Comparison of ENCODE assay signal across 11 cellular contexts in the genomic region with DNA sequence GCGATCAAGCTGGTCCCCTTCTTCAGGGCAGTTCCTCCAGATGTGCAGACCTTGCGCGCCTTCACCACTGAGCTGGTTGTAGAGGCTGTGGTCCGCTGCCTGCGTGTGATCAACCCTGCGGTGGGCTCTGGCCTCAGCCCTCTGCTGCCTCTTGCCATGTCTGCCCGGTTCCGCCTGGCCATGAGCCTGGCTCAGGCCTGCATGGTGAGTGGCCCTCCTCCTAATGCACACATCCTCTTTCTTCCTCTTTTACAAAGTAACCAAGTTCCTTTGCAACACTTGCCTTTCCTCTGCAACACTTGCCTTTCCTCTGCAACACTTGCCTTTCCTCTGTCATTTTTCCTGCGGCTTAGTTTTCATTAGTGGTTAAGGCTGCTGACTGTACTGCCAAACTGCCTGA. TPM values are rescaled to one million over a fixed set of nuclear protein-coding genes. Genes with fewer than 3 reads are reported as not detected.
DNase-seq lines count a peak whose midpoint lies in the region; ATAC-seq and TF ChIP-seq lines count a peak whose summit lies in the region.
"Had no signal": no experiment of that assay in that cellular context is flagged by ENCODE, and none has a peak within 500 bp of the region (broad histone marks: within the 10 kb centered on the region; RNA-seq: fewer than 3 reads in every experiment).

No MANE protein-coding gene starts in this region.

- H3K27ac Mint-ChIP-seq in MCF 10A (ENCODE audit: low read depth, unreplicated experiment) (no peak overlapping the region), brain (peak overlapping the region in 4 of 5 experiments; percentile 9 to 42 (median 39))
- peak overlapping the region in 1 of 2 donors; percentile 88 for H3K27ac Mint-ChIP-seq in stimulated activated naive CD8-positive, alpha-beta T cell treated with anti-CD3 and anti-CD28 coated beads, Interleukin-15, amount 100 ng/mL, for 72 hours

- CTCF ChIA-PET in MCF 10A (lab: Yijun Ruan, JAX): interaction anchor here (0.5 kb wide), 1 partner anchor 8 kb away, joined by 4 read pairs; no protein-coding TSS in a partner anchor

- H3K36me3 ChIP-seq in breast epithelium: no peaks in the 10 kb centered on the region
- H3K36me3 ChIP-seq: adrenal gland had no signal

- H3K9me3 ChIP-seq in breast epithelium: no peaks in the 10 kb centered on the region
- H3K9me3 ChIP-seq: adrenal gland had no signal

- H3K36me3 Mint-ChIP-seq in MCF 10A (ENCODE audit: insufficient read depth, unreplicated experiment): no peaks in the 10 kb centered on the region
- H3K36me3 Mint-ChIP-seq in brain: peaks cover 4% of the 10 kb centered on the region

- no TSS peak for BruUV-seq in MCF 10A (replicated peaks; lab: Mats Ljungman, UMichigan)

- ATAC-seq in stimulated activated naive CD8-positive, alpha-beta T cell treated with anti-CD3 and anti-CD28 coated beads, Interleukin-15, amount 100 ng/mL, for 72 hours: peak; percentile 20
- no peak for ATAC-seq in HG03097 (IDR thresholded peaks at IDR 0.05; ENCODE audit: low FRiP score, unreplicated experiment)
- ATAC-seq in HG03045 (IDR thresholded peaks at IDR 0.05; ENCODE audit: unreplicated experiment): no peak

- no peaks in the 10 kb centered on the region for H3K27me3 Mint-ChIP-seq in MCF 10A (ENCODE audit: insufficient read depth, unreplicated experiment)
- peaks cover 5% of the 10 kb centered on the region for H3K27me3 Mint-ChIP-seq in brain
- H3K27me3 Mint-ChIP-seq in stimulated activated naive CD8-positive, alpha-beta T cell treated with anti-CD3 and anti-CD28 coated beads, Interleukin-15, amount 100 ng/mL, for 72 hours: no peaks in the 10 kb centered on the region

- no peak overlapping the region for H3K4me3 ChIP-seq in breast epithelium
- H3K4me3 ChIP-seq: adrenal gland had no signal

- intact Hi-C loops in MCF 10A (cut with micrococcal nuclease): no loop called here
- intact Hi-C loops in breast epithelium (cut with DNase I; ENCODE audit: low total_unique reads): no loop called here

- no peak for TF ChIP-seq POLR2A in breast epithelium (IDR thresholded peaks at IDR 0.05)

- H3K4me1 ChIP-seq in breast epithelium: no peaks in the 10 kb centered on the region
- H3K4me1 ChIP-seq: adrenal gland had no signal

- H3K27ac ChIP-seq in breast epithelium: no peak overlapping the region
- H3K27ac ChIP-seq: adrenal gland had no signal

- POLR2A ChIA-PET in MCF 10A (lab: Yijun Ruan, JAX): no interaction called here

- DNase-seq in MCF 10A (ENCODE audit: unreplicated experiment): no peak
- DNase-seq in breast epithelium (ENCODE audit: low spot score in 2 of 2): no peak
- DNase-seq in NOMO-1 treated with DMSO at 0.1 percent for 48 hours (lab: John Stamatoyannopoulos, UW; ENCODE audit: unreplicated experiment): peak; percentile 84
- DNase-seq in stimulated activated naive CD8-positive, alpha-beta T cell treated with anti-CD3 and anti-CD28 coated beads, Interleukin-15, amount 100 ng/mL, for 72 hours: no peak
- no peak for DNase-seq in HuH-7.5 (ENCODE audit: low spot score)

- no peaks in the 10 kb centered on the region for H3K27me3 ChIP-seq in breast epithelium

- H3K4me1 Mint-ChIP-seq in MCF 10A (ENCODE audit: insufficient read depth, unreplicated experiment) (peaks cover 6% of the 10 kb centered on the region), brain (peaks cover 14% of the 10 kb centered on the region)
- H3K4me1 Mint-ChIP-seq in stimulated activated naive CD8-positive, alpha-beta T cell treated with anti-CD3 and anti-CD28 coated beads, Interleukin-15, amount 100 ng/mL, for 72 hours: peaks cover 31% of the 10 kb centered on the region

- H3K4me3 Mint-ChIP-seq in MCF 10A (ENCODE audit: unreplicated experiment) (peak overlapping the region; percentile 24), brain (peak overlapping the region; percentile 49 to 98 (median 89))
- H3K4me3 Mint-ChIP-seq in stimulated activated naive CD8-positive, alpha-beta T cell treated with anti-CD3 and anti-CD28 coated beads, Interleukin-15, amount 100 ng/mL, for 72 hours: peak overlapping the region; percentile 93 to 96

- no peaks in the 10 kb centered on the region for H3K9me3 Mint-ChIP-seq in MCF 10A (ENCODE audit: unreplicated experiment)
- peaks cover 0 to 19% (median 0%) of the 10 kb centered on the region in 5 experiments for H3K9me3 Mint-ChIP-seq in brain
- H3K9me3 Mint-ChIP-seq in stimulated activated naive CD8-positive, alpha-beta T cell treated with anti-CD3 and anti-CD28 coated beads, Interleukin-15, amount 100 ng/mL, for 72 hours: no peaks in the 10 kb centered on the region

- TF ChIP-seq CTCF in MCF 10A (IDR thresholded peaks at IDR 0.05; ENCODE audit: unreplicated experiment) (no peak), breast epithelium (IDR thresholded peaks at IDR 0.05) (no peak), brain (conservative IDR thresholded peaks at IDR 0.05) (no peak)

RNA-seq across cellular contexts. Expression of gene CCDC22, which starts 1.8 kb away (rescaled TPM):
- total RNA-seq in MCF 10A (2022) (11.0 and 11.5 TPM in 2 replicates), breast epithelium (10 to 100 TPM; 12.8 to 14.5 (median 13.1) TPM)
- polyA plus RNA-seq in brain (ENCODE audit: insufficient read depth, low read depth, low replicate concordance): 27.5 TPM

RNA-seq across cellular contexts. Expression of gene CACNA1F, which starts 3.9 kb away (rescaled TPM):
- total RNA-seq in MCF 10A (2022) (not detected in 2 replicates), breast epithelium (1 to 10 TPM in 1 of 3 donors, under 1 TPM in 2; 0.48 to 1.8 (median 0.66) TPM)
- 1.4 TPM for polyA plus RNA-seq in brain (ENCODE audit: insufficient read depth, low read depth, low replicate concordance)
- total RNA-seq: endothelial cell of umbilical vein, LHCN-M2 had no signal
- polyA plus RNA-seq: endothelial cell of umbilical vein had no signal

RNA-seq across cellular contexts. Expression of gene FOXP3, which starts 27.4 kb away (rescaled TPM):
- 0.26 and 0.32 TPM in 2 replicates for total RNA-seq in MCF 10A (2022)
- under 1 TPM in 1 of 3 donors, not detected in 2; 0.16 TPM for total RNA-seq in breast epithelium
- polyA plus RNA-seq in brain (ENCODE audit: insufficient read depth, low read depth, low replicate concordance): 0.73 TPM
- total RNA-seq: endothelial cell of umbilical vein, LHCN-M2 had no signal

RNA-seq across cellular contexts. Expression of gene PPP1R3F, which starts 32.5 kb away (rescaled TPM):
- total RNA-seq in MCF 10A (2022) (7.0 and 9.1 TPM in 2 replicates), breast epithelium (1 to 10 TPM; 5.9 to 7.9 (median 7.2) TPM)
- polyA plus RNA-seq in brain (ENCODE audit: insufficient read depth, low read depth, low replicate concordance): 16.5 TPM

RNA-seq across cellular contexts. Expression of gene SYP, which starts 37.1 kb away (rescaled TPM):
- total RNA-seq in MCF 10A (2022) (0.75 and 0.79 TPM in 2 replicates), breast epithelium (1 to 10 TPM; 1.0 to 2.7 (median 1.3) TPM)
- 207 TPM for polyA plus RNA-seq in brain (ENCODE audit: insufficient read depth, low read depth, low replicate concordance)

Comparison
In these comparisons a context has a peak if more than half of its experiments do, and no peak if none do; other contexts are left out.
1. H3K4me3 Mint-ChIP-seq: peak in every context shown above with its lines; median percentile 94 in stimulated activated naive CD8-positive, alpha-beta T cell treated with anti-CD3 and anti-CD28 coated beads, Interleukin-15, amount 100 ng/mL, for 72 hours; 89 in brain; 24 in MCF 10A.